Comparison of ENCODE assay signal across 9 cellular contexts in genomic region chr20:62818592-62819493, GRCh38. TPM values are rescaled to one million over a fixed set of nuclear protein-coding genes. Genes with fewer than 3 reads are reported as not detected.
DNase-seq lines count a peak whose midpoint lies in the region; ATAC-seq, FAIRE-seq and TF ChIP-seq lines count a peak whose summit lies in the region.
"Had no signal": no experiment of that assay in that cellular context is flagged by ENCODE, and none has a peak within 500 bp of the region (broad histone marks: within the 10 kb centered on the region; RNA-seq: fewer than 3 reads in every experiment).

No MANE protein-coding gene starts in this region.

- TF ChIP-seq RAD21 in K562 (CRISPR knock-in tag; conservative IDR thresholded peaks at IDR 0.05 in 1 of 2, IDR thresholded peaks at IDR 0.05 in 1 of 2), result no peak

- intact Hi-C loops in K562 (cut with micrococcal nuclease), result no loop called here
- intact Hi-C loops in upper lobe of right lung (cut with DNase I), result no loop called here
- intact Hi-C loops in CD8-positive, alpha-beta T cell (cut with DNase I, micrococcal nuclease), result no loop called here

- TF ChIP-seq POLR2A in K562 (conservative IDR thresholded peaks at IDR 0.05), result no peak

- no peak overlapping the region for H3K4me3 Mint-ChIP-seq in activated CD4-positive, alpha-beta T cell treated with anti-CD3 and anti-CD28 coated beads, Interleukin-2, amount 10 ng/mL, durations not matched to agents 7 days and 5 days
- no peak overlapping the region for H3K4me3 Mint-ChIP-seq in CD8-positive, alpha-beta T cell

- TF ChIP-seq EP300 in K562 (IDR thresholded peaks at IDR 0.05; ENCODE audit: low read length), result no peak

- H3K27ac ChIP-seq in K562 (ENCODE audit: extremely low read depth, low read depth, low read length) (no peak overlapping the region), upper lobe of right lung (no peak overlapping the region)
- H3K27ac ChIP-seq in CD8-positive, alpha-beta T cell (ENCODE audit: low read depth, low read length), result no peak overlapping the region

- H3K9ac ChIP-seq in K562 (ENCODE audit: insufficient read depth in 1 of 2, low read depth in 2 of 2, low read length in 2 of 2), result 0 out of 4 replicates have a peak overlapping the region, but pooled peaks of 1 of the 2 experiments have one; percentile 5

- DNase-seq in NCI-H2196 (lab: John Stamatoyannopoulos, UW; ENCODE audit: unreplicated experiment) (peak; percentile 53), NCI-H2196 treated with DMSO at 0.1 percent for 48 hours (lab: John Stamatoyannopoulos, UW; ENCODE audit: unreplicated experiment) (no peak), K562 (ENCODE audit: extremely low read depth in 1 of 4, low spot score in 3 of 4) (no peak), hypothalamus (lab: John Stamatoyannopoulos, UW) (peak in 43 of 51 donors; percentile 26 to 86 (median 53)), upper lobe of right lung (no peak), D341Med (ENCODE audit: low spot score) (no peak)
- DNase-seq in activated CD4-positive, alpha-beta T cell treated with anti-CD3 and anti-CD28 coated beads, Interleukin-2, amount 10 ng/mL, durations not matched to agents 7 days and 5 days, result no peak
- DNase-seq in CD8-positive, alpha-beta T cell, result no peak
- DNase-seq: NCI-H2081 treated with DMSO at 0.1 percent for 48 hours had no signal

- no peak for FAIRE-seq in K562 (lab: Jason Lieb, UNC)

- 26% methylated on average over 16 of the region's 25 CpGs for WGBS in K562 (ENCODE audit: insufficient coverage, low coverage, missing lambda C conversion rate)

- H3K9me3 ChIP-seq in K562 (replicated peaks; ENCODE audit: control insufficient read depth, insufficient read depth, low read depth, low read length), result no peaks in the 10 kb centered on the region
- H3K9me3 ChIP-seq in upper lobe of right lung, result no peaks in the 10 kb centered on the region
- no peaks in the 10 kb centered on the region for H3K9me3 ChIP-seq in CD8-positive, alpha-beta T cell (ENCODE audit: low read length)

- no peaks in the 10 kb centered on the region for H3K36me3 Mint-ChIP-seq in activated CD4-positive, alpha-beta T cell treated with anti-CD3 and anti-CD28 coated beads, Interleukin-2, amount 10 ng/mL, durations not matched to agents 7 days and 5 days (ENCODE audit: low read depth)
- H3K36me3 Mint-ChIP-seq in CD8-positive, alpha-beta T cell, result no peaks in the 10 kb centered on the region

- TF ChIP-seq CTCF in K562 (IDR thresholded peaks at IDR 0.05 in 2 of 3, conservative IDR thresholded peaks at IDR 0.05 in 1 of 3; ENCODE audit: insufficient read depth in 2 of 3, low read depth in 1 of 3, low read length in 3 of 3) (no peak), upper lobe of right lung (IDR thresholded peaks at IDR 0.05) (no peak)
- TF ChIP-seq CTCF in CD8-positive, alpha-beta T cell (IDR thresholded peaks at IDR 0.05), result no peak

- CTCF ChIA-PET in K562 (lab: Yijun Ruan, JAX; ENCODE audit: low intra/inter-chr PET ratio), result no interaction called here
- CTCF ChIA-PET in activated CD4-positive, alpha-beta T cell treated with anti-CD3 and anti-CD28 coated beads, Interleukin-2, amount 10 ng/mL, durations not matched to agents 7 days and 5 days (lab: Charles Lee), result no interaction called here
- CTCF ChIA-PET in CD8-positive, alpha-beta T cell (lab: Charles Lee), result no interaction called here

- H2AFZ ChIP-seq in K562 (ENCODE audit: low read depth, low read length), result no peak overlapping the region

- H3K4me1 ChIP-seq in K562 (replicated peaks in 1 of 2; ENCODE audit: control insufficient read depth in 2 of 2, insufficient read depth in 2 of 2, low read length in 2 of 2) (peaks cover 11 to 98% of the 10 kb centered on the region in 2 experiments; a peak in 4 of 5 replicates), upper lobe of right lung (peaks cover 28% of the 10 kb centered on the region)
- peaks cover 15% of the 10 kb centered on the region for H3K4me1 ChIP-seq in CD8-positive, alpha-beta T cell (ENCODE audit: insufficient read depth, low read length)

- H3K36me3 ChIP-seq in K562 (ENCODE audit: control insufficient read depth, insufficient read depth, low read length) (no peaks in the 10 kb centered on the region), upper lobe of right lung (no peaks in the 10 kb centered on the region)
- H3K36me3 ChIP-seq in CD8-positive, alpha-beta T cell (ENCODE audit: insufficient read depth, low read length), result no peaks in the 10 kb centered on the region

- ATAC-seq in K562 (no peak), upper lobe of right lung (peak; percentile 3)
- no peak for ATAC-seq in CD8-positive, alpha-beta T cell

- POLR2A ChIA-PET in K562 (lab: Yijun Ruan, JAX), result interaction anchor here (0.6 to 1.4 kb wide), 6 partner anchors 10 to 264 kb away, joined by 3 to 6 read pairs (median 3); no protein-coding TSS in a partner anchor
- POLR2A ChIA-PET in activated CD4-positive, alpha-beta T cell treated with anti-CD3 and anti-CD28 coated beads, Interleukin-2, amount 10 ng/mL, durations not matched to agents 7 days and 5 days (lab: Charles Lee), result no interaction called here
- POLR2A ChIA-PET in CD8-positive, alpha-beta T cell (lab: Charles Lee), result no interaction called here

- H3K9me3 Mint-ChIP-seq in activated CD4-positive, alpha-beta T cell treated with anti-CD3 and anti-CD28 coated beads, Interleukin-2, amount 10 ng/mL, durations not matched to agents 7 days and 5 days, result no peaks in the 10 kb centered on the region
- H3K9me3 Mint-ChIP-seq in CD8-positive, alpha-beta T cell, result no peaks in the 10 kb centered on the region

- H3K79me2 ChIP-seq in K562 (ENCODE audit: control insufficient read depth, insufficient read depth, low read length), result no peaks in the 10 kb centered on the region

- no peak overlapping the region for H3K4me2 ChIP-seq in K562 (ENCODE audit: insufficient read depth, low read length)

- peaks cover 25% of the 10 kb centered on the region for H3K27me3 Mint-ChIP-seq in activated CD4-positive, alpha-beta T cell treated with anti-CD3 and anti-CD28 coated beads, Interleukin-2, amount 10 ng/mL, durations not matched to agents 7 days and 5 days
- peaks cover 17% of the 10 kb centered on the region for H3K27me3 Mint-ChIP-seq in CD8-positive, alpha-beta T cell (ENCODE audit: low read depth)

- peaks cover 6% of the 10 kb centered on the region; the same call in 1 of the 2 replicates for H4K20me1 ChIP-seq in K562 (replicated peaks; ENCODE audit: control insufficient read depth, insufficient read depth, low read length)

- H3K27me3 ChIP-seq in K562 (ENCODE audit: control insufficient read depth in 2 of 2, insufficient read depth in 2 of 2, low read length in 2 of 2) (peaks cover 0 to 10% of the 10 kb centered on the region in 2 experiments; a peak in 3 of 5 replicates), upper lobe of right lung (peaks cover 54% of the 10 kb centered on the region)
- H3K27me3 ChIP-seq in CD8-positive, alpha-beta T cell (ENCODE audit: insufficient read depth, low read length), result peaks cover 11% of the 10 kb centered on the region

- no TSS peak for BruUV-seq in K562 (replicated peaks; lab: Mats Ljungman, UMichigan)

- H3K27ac Mint-ChIP-seq in activated CD4-positive, alpha-beta T cell treated with anti-CD3 and anti-CD28 coated beads, Interleukin-2, amount 10 ng/mL, durations not matched to agents 7 days and 5 days, result no peak overlapping the region
- H3K27ac Mint-ChIP-seq in CD8-positive, alpha-beta T cell, result no peak overlapping the region

- H3K9me1 ChIP-seq in K562 (ENCODE audit: control insufficient read depth, insufficient read depth, low read length), result no peaks in the 10 kb centered on the region

- in situ Hi-C loops in K562 (cut with MboI), result no loop called here

- no peak overlapping the region for H3K4me3 ChIP-seq in K562
- no peak overlapping the region for H3K4me3 ChIP-seq in upper lobe of right lung
- H3K4me3 ChIP-seq in CD8-positive, alpha-beta T cell (ENCODE audit: low read depth, low read length), result no peak overlapping the region

- peaks cover 1% of the 10 kb centered on the region for H3K4me1 Mint-ChIP-seq in activated CD4-positive, alpha-beta T cell treated with anti-CD3 and anti-CD28 coated beads, Interleukin-2, amount 10 ng/mL, durations not matched to agents 7 days and 5 days
- H3K4me1 Mint-ChIP-seq in CD8-positive, alpha-beta T cell (ENCODE audit: low read depth), result peaks cover 9% of the 10 kb centered on the region

RNA-seq across cellular contexts. Expression of gene COL9A3, which starts 2.0 kb away (rescaled TPM):
- 2.5 and 7.3 TPM in 2 replicates for total RNA-seq in K562 (2011; cell fraction: chromatin; rRNA removed; ENCODE audit: low replicate concordance)
- 4.0 and 4.9 TPM in 2 replicates for total RNA-seq in K562 (2011; cell fraction: nucleolus; rRNA removed)
- 2.8 and 4.0 TPM in 2 replicates for total RNA-seq in K562 (2011; cell fraction: nucleoplasm; rRNA removed)
- total RNA-seq in K562 (2014; rRNA removed), result 0.77 and 1.9 TPM in 2 replicates
- 0.18 and 0.51 TPM in 2 replicates for total RNA-seq in K562 (2014; rRNA removed; fragmentation: Illumina TruSeq; extraction: Trizol)
- total RNA-seq in K562 (2015; rRNA removed; fragmentation: Illumina TruSeq; extraction: Trizol), result 0.98 and 1.4 TPM in 2 replicates
- 1.3 and 1.7 TPM in 2 replicates for total RNA-seq in K562 (2021)
- 1.3 and 2.5 TPM in 2 replicates for polyA plus RNA-seq in K562 (2011; rRNA removed)
- 1.7 and 1.9 TPM in 2 replicates for polyA plus RNA-seq in K562 (2011; cell fraction: cytosol; rRNA removed)
- 12.1 and 20.8 TPM in 2 replicates for polyA plus RNA-seq in K562 (2011; cell fraction: nucleus; rRNA removed)
- 2.0 and 3.0 TPM in 2 replicates for polyA plus RNA-seq in K562 (2012)
- polyA plus RNA-seq in K562 (2014; fragmentation: Illumina TruSeq; extraction: Trizol), result 0.48 and 0.76 TPM in 2 replicates
- polyA plus RNA-seq in K562 (2014; fragmentation: Nextera tagmentation; extraction: Ambion mirVana), result under 1 TPM in 1 of 2 experiments, not detected in 1; 0.14 TPM
- 3.0 and 3.6 TPM in 2 replicates for polyA plus RNA-seq in K562 (2014; rRNA removed)
- 0.35 and 0.87 TPM in 2 replicates for polyA minus RNA-seq in K562 (2011; rRNA and poly(A)+ RNA removed)
- polyA minus RNA-seq in K562 (2011; cell fraction: cytosol; rRNA and poly(A)+ RNA removed), result 1.3 TPM in 1 of 2 replicates, not detected in the other
- polyA minus RNA-seq in K562 (2011; cell fraction: nucleus; rRNA and poly(A)+ RNA removed), result 1.2 and 2.3 TPM in 2 replicates
- 1.1 TPM for total RNA-seq in upper lobe of right lung
- total RNA-seq in activated CD4-positive, alpha-beta T cell treated with anti-CD3 and anti-CD28 coated beads, Interleukin-2, amount 10 ng/mL, durations not matched to agents 7 days and 5 days, result not detected
- not detected for total RNA-seq in CD8-positive, alpha-beta T cell

RNA-seq across cellular contexts. Expression of gene OGFR, which starts 14.2 kb away (rescaled TPM):
- 16.5 and 43.5 TPM in 2 replicates for total RNA-seq in K562 (2011; cell fraction: chromatin; rRNA removed; ENCODE audit: low replicate concordance)
- total RNA-seq in K562 (2011; cell fraction: nucleolus; rRNA removed), result 33.8 and 38.4 TPM in 2 replicates
- 22.4 and 24.6 TPM in 2 replicates for total RNA-seq in K562 (2011; cell fraction: nucleoplasm; rRNA removed)
- total RNA-seq in K562 (2014; rRNA removed) (56.3 and 56.5 TPM in 2 replicates), K562 (2014; rRNA removed; fragmentation: Illumina TruSeq; extraction: Trizol) (8.9 and 10.3 TPM in 2 replicates), K562 (2015; rRNA removed; fragmentation: Illumina TruSeq; extraction: Trizol) (17.5 and 18.7 TPM in 2 replicates), K562 (2021) (33.1 and 36.5 TPM in 2 replicates), upper lobe of right lung (58.2 TPM)
- polyA plus RNA-seq in K562 (2011; rRNA removed) (23.3 and 25.4 TPM in 2 replicates), K562 (2014; fragmentation: Illumina TruSeq; extraction: Trizol) (16.6 and 22.0 TPM in 2 replicates), K562 (2014; fragmentation: Nextera tagmentation; extraction: Ambion mirVana) (under 1 TPM; 0.39 TPM), K562 (2014; rRNA removed) (34.2 and 36.7 TPM in 2 replicates)
- polyA plus RNA-seq in K562 (2011; cell fraction: cytosol; rRNA removed), result 15.8 and 36.7 TPM in 2 replicates
- polyA plus RNA-seq in K562 (2011; cell fraction: nucleus; rRNA removed), result 32.3 and 48.8 TPM in 2 replicates
- polyA plus RNA-seq in K562 (2012), result 21.1 and 26.0 TPM in 2 replicates
- polyA minus RNA-seq in K562 (2011; rRNA and poly(A)+ RNA removed), result 17.7 and 23.1 TPM in 2 replicates
- polyA minus RNA-seq in K562 (2011; cell fraction: cytosol; rRNA and poly(A)+ RNA removed), result 19.9 and 22.3 TPM in 2 replicates
- 8.8 and 9.7 TPM in 2 replicates for polyA minus RNA-seq in K562 (2011; cell fraction: nucleus; rRNA and poly(A)+ RNA removed)
- total RNA-seq in activated CD4-positive, alpha-beta T cell treated with anti-CD3 and anti-CD28 coated beads, Interleukin-2, amount 10 ng/mL, durations not matched to agents 7 days and 5 days, result 10 to 100 TPM; 82.4 to 84.9 TPM
- total RNA-seq in CD8-positive, alpha-beta T cell, result 10 to 100 TPM; 47.8 to 52.2 TPM

RNA-seq across cellular contexts. Expression of gene MRGBP, which starts 22.6 kb away (rescaled TPM):
- 11.0 and 21.6 TPM in 2 replicates for total RNA-seq in K562 (2011; cell fraction: chromatin; rRNA removed; ENCODE audit: low replicate concordance)
- total RNA-seq in K562 (2011; cell fraction: nucleolus; rRNA removed), result 16.4 and 17.2 TPM in 2 replicates
- 12.8 and 15.0 TPM in 2 replicates for total RNA-seq in K562 (2011; cell fraction: nucleoplasm; rRNA removed)
- total RNA-seq in K562 (2014; rRNA removed) (31.3 and 37.0 TPM in 2 replicates), K562 (2014; rRNA removed; fragmentation: Illumina TruSeq; extraction: Trizol) (18.1 TPM in 2 replicates), K562 (2015; rRNA removed; fragmentation: Illumina TruSeq; extraction: Trizol) (25.2 and 25.7 TPM in 2 replicates), K562 (2021) (25.1 and 26.1 TPM in 2 replicates), upper lobe of right lung (8.8 TPM)
- polyA plus RNA-seq in K562 (2011; rRNA removed) (18.7 and 20.7 TPM in 2 replicates), K562 (2014; fragmentation: Illumina TruSeq; extraction: Trizol) (18.4 and 21.0 TPM in 2 replicates), K562 (2014; fragmentation: Nextera tagmentation; extraction: Ambion mirVana) (1 to 10 TPM; 1.9 to 2.8 TPM), K562 (2014; rRNA removed) (26.3 and 26.7 TPM in 2 replicates)
- polyA plus RNA-seq in K562 (2011; cell fraction: cytosol; rRNA removed), result 20.8 and 28.5 TPM in 2 replicates
- polyA plus RNA-seq in K562 (2011; cell fraction: nucleus; rRNA removed), result 27.0 and 39.1 TPM in 2 replicates
- polyA plus RNA-seq in K562 (2012), result 14.8 and 21.7 TPM in 2 replicates
- 12.7 and 15.7 TPM in 2 replicates for polyA minus RNA-seq in K562 (2011; rRNA and poly(A)+ RNA removed)
- polyA minus RNA-seq in K562 (2011; cell fraction: cytosol; rRNA and poly(A)+ RNA removed), result 9.6 and 11.5 TPM in 2 replicates
- polyA minus RNA-seq in K562 (2011; cell fraction: nucleus; rRNA and poly(A)+ RNA removed), result 9.4 and 12.2 TPM in 2 replicates
- total RNA-seq in activated CD4-positive, alpha-beta T cell treated with anti-CD3 and anti-CD28 coated beads, Interleukin-2, amount 10 ng/mL, durations not matched to agents 7 days and 5 days, result 10 to 100 TPM; 14.4 to 14.5 TPM
- total RNA-seq in CD8-positive, alpha-beta T cell, result 1 to 10 TPM; 7.8 to 8.6 TPM

RNA-seq across cellular contexts. Expression of gene TCFL5, which starts 42.8 kb away (rescaled TPM):
- 13.1 and 14.9 TPM in 2 replicates for total RNA-seq in K562 (2011; cell fraction: chromatin; rRNA removed; ENCODE audit: low replicate concordance)
- total RNA-seq in K562 (2011; cell fraction: nucleolus; rRNA removed), result 7.5 and 9.5 TPM in 2 replicates
- total RNA-seq in K562 (2011; cell fraction: nucleoplasm; rRNA removed), result 8.6 and 8.8 TPM in 2 replicates
- 11.1 and 11.2 TPM in 2 replicates for total RNA-seq in K562 (2014; rRNA removed)
- total RNA-seq in K562 (2014; rRNA removed; fragmentation: Illumina TruSeq; extraction: Trizol), result 7.4 and 7.9 TPM in 2 replicates
- total RNA-seq in K562 (2015; rRNA removed; fragmentation: Illumina TruSeq; extraction: Trizol), result 9.2 and 10.2 TPM in 2 replicates
- total RNA-seq in K562 (2021), result 11.1 and 12.6 TPM in 2 replicates
- 8.5 and 12.2 TPM in 2 replicates for polyA plus RNA-seq in K562 (2011; rRNA removed)
- polyA plus RNA-seq in K562 (2011; cell fraction: cytosol; rRNA removed), result 4.3 and 4.4 TPM in 2 replicates
- 8.0 and 8.3 TPM in 2 replicates for polyA plus RNA-seq in K562 (2011; cell fraction: nucleus; rRNA removed)
- polyA plus RNA-seq in K562 (2012), result 6.7 and 8.1 TPM in 2 replicates
- polyA plus RNA-seq in K562 (2014; fragmentation: Illumina TruSeq; extraction: Trizol), result 5.9 and 7.9 TPM in 2 replicates
- polyA plus RNA-seq in K562 (2014; fragmentation: Nextera tagmentation; extraction: Ambion mirVana), result 1 to 10 TPM in 1 of 2 experiments, under 1 TPM in 1; 1.00 to 1.1 TPM
- polyA plus RNA-seq in K562 (2014; rRNA removed), result 9.1 and 10.5 TPM in 2 replicates
- polyA minus RNA-seq in K562 (2011; rRNA and poly(A)+ RNA removed), result 6.6 and 6.8 TPM in 2 replicates
- polyA minus RNA-seq in K562 (2011; cell fraction: cytosol; rRNA and poly(A)+ RNA removed), result 3.8 and 6.5 TPM in 2 replicates
- polyA minus RNA-seq in K562 (2011; cell fraction: nucleus; rRNA and poly(A)+ RNA removed), result 1.9 and 3.9 TPM in 2 replicates
- 7.8 TPM for total RNA-seq in upper lobe of right lung
- 1 to 10 TPM; 7.9 to 8.4 TPM for total RNA-seq in activated CD4-positive, alpha-beta T cell treated with anti-CD3 and anti-CD28 coated beads, Interleukin-2, amount 10 ng/mL, durations not matched to agents 7 days and 5 days
- 1 to 10 TPM; 4.3 to 4.8 TPM for total RNA-seq in CD8-positive, alpha-beta T cell

Comparison
In these comparisons a context has a peak if more than half of its experiments do, and no peak if none do; other contexts are left out.
1. DNase-seq: peak in NCI-H2196 (single experiment) and hypothalamus (43 of 51); none in NCI-H2196 treated with DMSO at 0.1 percent for 48 hours (single experiment), K562 (0 of 4), upper lobe of right lung (single experiment), activated CD4-positive, alpha-beta T cell treated with anti-CD3 and anti-CD28 coated beads, Interleukin-2, amount 10 ng/mL, durations not matched to agents 7 days and 5 days (single experiment), CD8-positive, alpha-beta T cell (0 of 7) and D341Med (single experiment).